Comparison of ENCODE assay signal across 20 cellular contexts in genomic region chr4:53461244-53461643, GRCh38.
DNase-seq lines count a peak whose midpoint lies in the region; ATAC-seq and TF ChIP-seq lines count a peak whose summit lies in the region.
"Had no signal": no experiment of that assay in that cellular context is flagged by ENCODE, and none has a peak within 500 bp of the region (broad histone marks: within the 10 kb centered on the region; RNA-seq: fewer than 3 reads in every experiment).

No MANE protein-coding gene starts in this region.

- no peaks in the 10 kb centered on the region for H3K9me2 ChIP-seq in PC-3 (replicated peaks; ENCODE audit: low read length)

- H3K56ac ChIP-seq in IMR-90 (ENCODE audit: extremely low read depth, insufficient read depth, low read length), result no peak overlapping the region

- in situ Hi-C loops in IMR-90 (cut with MboI; ENCODE audit: low sequenced_read_pairs), result no loop called here

- H2BK120ac ChIP-seq in IMR-90 (ENCODE audit: low read depth, low read length), result no peak overlapping the region

- H4K20me1 ChIP-seq in IMR-90 (ENCODE audit: insufficient read depth, low read length) (no peaks in the 10 kb centered on the region), PC-3 (ENCODE audit: low read length) (peaks cover 9% of the 10 kb centered on the region)
- H4K20me1 ChIP-seq: BLaER1 had no signal

- peaks cover 3 to 11% of the 10 kb centered on the region in 2 experiments for H3K79me1 ChIP-seq in IMR-90 (ENCODE audit: low read depth in 1 of 2, low read length in 2 of 2)

- H2BK20ac ChIP-seq in IMR-90 (ENCODE audit: low read depth, low read length), result no peak overlapping the region

- H3K4me2 ChIP-seq in IMR-90 (ENCODE audit: low read depth, low read length), result no peak overlapping the region; the same call in 1 of the 2 replicates
- H3K4me2 ChIP-seq in PC-3 (ENCODE audit: low read length), result no peak overlapping the region
- H3K4me2 ChIP-seq: BLaER1 had no signal

- peak overlapping the region; percentile 84 for H2BK5ac ChIP-seq in IMR-90 (ENCODE audit: low read depth, low read length, poor library complexity, severe bottlenecking)

- no peaks in the 10 kb centered on the region for H3F3A ChIP-seq in PC-3 (ENCODE audit: low read length, unreplicated experiment)

- no peaks in the 10 kb centered on the region for H3K27me3 ChIP-seq in IMR-90 (ENCODE audit: control insufficient read depth, insufficient read depth, low read length)
- no peaks in the 10 kb centered on the region for H3K27me3 ChIP-seq in PC-3 (ENCODE audit: low read length)
- no peaks in the 10 kb centered on the region for H3K27me3 ChIP-seq in left lung
- H3K27me3 ChIP-seq: BLaER1, Peyer's patch had no signal

- no peak overlapping the region for H4K8ac ChIP-seq in IMR-90 (ENCODE audit: low read depth in 2 of 2, low read length in 2 of 2)

- no peak overlapping the region for H4K5ac ChIP-seq in IMR-90 (ENCODE audit: low read depth, low read length)

- H4K91ac ChIP-seq in IMR-90 (ENCODE audit: insufficient read depth, low read depth, low read length), result no peak overlapping the region

- H3K9ac ChIP-seq in IMR-90 (ENCODE audit: low read depth, low read length), result no peak overlapping the region
- H3K9ac ChIP-seq in PC-3 (ENCODE audit: low read length), result no peak overlapping the region
- H3K9ac ChIP-seq: BLaER1 had no signal

- H3K14ac ChIP-seq in IMR-90 (replicated peaks; ENCODE audit: low read depth, low read length), result no peak overlapping the region

- peaks cover 2% of the 10 kb centered on the region for H3K9me1 ChIP-seq in IMR-90 (ENCODE audit: insufficient read depth, low read length)

- peak; percentile 39 for ATAC-seq in IMR-90 (ENCODE audit: low read depth)
- ATAC-seq in PC-3, result 0 out of 2 replicates have a peak, but pooled peaks have one; percentile 9
- ATAC-seq in left lung, result no peak
- ATAC-seq: HCT116, SK-N-SH treated with all-trans-retinoic acid at 6 μM for 48 hours had no signal

- no peak overlapping the region; the same call in 1 of the 2 replicates for H3K18ac ChIP-seq in IMR-90 (ENCODE audit: low read depth, low read length)

- no peak for TF ChIP-seq RAD21 in IMR-90 (IDR thresholded peaks at IDR 0.05; ENCODE audit: low read length)

- BruUV-seq in IMR-90 (replicated peaks; lab: Mats Ljungman, UMichigan), result no TSS peak
- BruUV-seq in PC-3 (replicated peaks; lab: Mats Ljungman, UMichigan), result no TSS peak

- H3K79me2 ChIP-seq in PC-3 (ENCODE audit: low read length), result peaks cover 13% of the 10 kb centered on the region

- no peak for TF ChIP-seq POLR2A in IMR-90 (IDR thresholded peaks at IDR 0.05; ENCODE audit: low read depth, low read length)

- POLR2A ChIA-PET in IMR-90 (lab: Charles Lee; ENCODE audit: unreplicated experiment), result no interaction called here
- POLR2A ChIA-PET in PC-3 (lab: Charles Lee; ENCODE audit: unreplicated experiment), result no interaction called here

- intact Hi-C loops in IMR-90 (cut with micrococcal nuclease) (no loop called here), PC-3 (cut with micrococcal nuclease) (no loop called here), left lung (cut with DNase I) (no loop called here)

- no peak overlapping the region for H2AK9ac ChIP-seq in IMR-90 (replicated peaks; ENCODE audit: low read depth, low read length, poor library complexity)

- H3K36me3 ChIP-seq in IMR-90 (ENCODE audit: control insufficient read depth, insufficient read depth, low read length), result peaks cover 5% of the 10 kb centered on the region
- H3K36me3 ChIP-seq in PC-3 (ENCODE audit: low read depth, low read length), result peaks cover 49% of the 10 kb centered on the region
- peaks cover 0 to 61% of the 10 kb centered on the region in 2 donors for H3K36me3 ChIP-seq in left lung

- TF ChIP-seq CTCF in IMR-90 (conservative IDR thresholded peaks at IDR 0.05; ENCODE audit: low read depth, low read length) (no peak), PC-3 (conservative IDR thresholded peaks at IDR 0.05; ENCODE audit: low read depth, low read length) (no peak), left lung (IDR thresholded peaks at IDR 0.05) (no peak)

- dilution Hi-C loops in IMR-90 (cut with HindIII; ENCODE audit: low sequenced_read_pairs, unreplicated experiment), result no loop called here

- WGBS in IMR-90 (ENCODE audit: extremely low coverage in 2 of 2, insufficient read length in 1 of 2), 2 experiments, result no CpG with 5 or more reads among the region's 2 CpGs

- H2AFZ ChIP-seq in IMR-90 (replicated peaks; ENCODE audit: low read length, poor library complexity) (no peak overlapping the region), PC-3 (ENCODE audit: low read length) (no peak overlapping the region)

- H3K27ac ChIP-seq in IMR-90 (ENCODE audit: insufficient read depth, low read length) (peak overlapping the region; percentile 51; the same call in 1 of the 2 replicates), PC-3 (ENCODE audit: low read length) (no peak overlapping the region), left lung (no peak overlapping the region)
- H3K27ac ChIP-seq: BLaER1, Peyer's patch had no signal

- no peak overlapping the region for H2BK15ac ChIP-seq in IMR-90 (ENCODE audit: low read depth, low read length)

- no peak overlapping the region for H3K4me3 ChIP-seq in IMR-90 (ENCODE audit: insufficient read depth, low read depth, low read length)
- H3K4me3 ChIP-seq in PC-3 (ENCODE audit: low read length), result no peak overlapping the region
- no peak overlapping the region for H3K4me3 ChIP-seq in left lung
- H3K4me3 ChIP-seq: BLaER1, Peyer's patch had no signal

- H3K9me3 ChIP-seq in IMR-90 (ENCODE audit: control insufficient read depth, insufficient read depth, low read length), result no peaks in the 10 kb centered on the region
- H3K9me3 ChIP-seq in PC-3 (ENCODE audit: low read length), result no peaks in the 10 kb centered on the region
- peaks cover 0 to under 1% of the 10 kb centered on the region in 2 donors for H3K9me3 ChIP-seq in left lung
- H3K9me3 ChIP-seq: Peyer's patch had no signal

- H3K23ac ChIP-seq in IMR-90 (ENCODE audit: low read depth, low read length), result no peak overlapping the region

- peak; percentile 30 for DNase-seq in IMR-90
- DNase-seq in PC-3, result no peak
- peak; percentile 7 for DNase-seq in dermis blood vessel endothelial cell
- no peak for DNase-seq in T-helper 9 cell
- no peak for DNase-seq in NCI-H526 treated with DMSO at 0.1 percent for 48 hours (lab: John Stamatoyannopoulos, UW)
- DNase-seq in left lung, result no peak
- no peak for DNase-seq in NCI-H2107 (lab: John Stamatoyannopoulos, UW)
- DNase-seq: CD4-positive, alpha-beta T cell; COR-L47; DND-41; GOT3; NCI-H1105; NCI-H1694; NCI-H2081 treated with DMSO at 0.1 percent for 48 hours; NCI-H510A; NCI-H774; Peyer's patch had no signal

- H2AK5ac ChIP-seq in IMR-90 (ENCODE audit: low read depth, low read length), result no peak overlapping the region

- no peak overlapping the region for H3K4ac ChIP-seq in IMR-90 (ENCODE audit: low read depth, low read length)

- H3K4me1 ChIP-seq in IMR-90 (ENCODE audit: control insufficient read depth, insufficient read depth, low read length) (peaks cover 7% of the 10 kb centered on the region), PC-3 (ENCODE audit: insufficient read depth, low read length) (peaks cover 41% of the 10 kb centered on the region), left lung (no peaks in the 10 kb centered on the region)
- H3K4me1 ChIP-seq: BLaER1, Peyer's patch had no signal

- CTCF ChIA-PET in IMR-90 (lab: Yijun Ruan, JAX), result interaction anchor here (0.5 kb wide), 1 partner anchor 183 kb away, joined by 3 read pairs; no protein-coding TSS in a partner anchor
- CTCF ChIA-PET in PC-3 (lab: Charles Lee), result no interaction called here

TF ChIP-seq in IMR-90, 13 proteins besides CTCF, POLR2A, EP300 and RAD21:
- TF ChIP-seq MXI1 (IDR thresholded peaks at IDR 0.05; ENCODE audit: borderline replicate concordance, low read depth, low read length), result no peak
- no peak for TF ChIP-seq USF2 (IDR thresholded peaks at IDR 0.05; ENCODE audit: low read depth, low read length)
- TF ChIP-seq ELK1 (IDR thresholded peaks at IDR 0.05; ENCODE audit: borderline replicate concordance, low read depth, low read length), result no peak
- no peak for TF ChIP-seq MAZ (IDR thresholded peaks at IDR 0.05; ENCODE audit: borderline replicate concordance, low read depth, low read length)
- no peak for TF ChIP-seq SMC3 (IDR thresholded peaks at IDR 0.05; ENCODE audit: low read depth, low read length)
- no peak for TF ChIP-seq NFE2L2 (IDR thresholded peaks at IDR 0.05; ENCODE audit: low read depth, low read length)
- no peak for TF ChIP-seq FOS (IDR thresholded peaks at IDR 0.05; ENCODE audit: low read depth, low read length)
- TF ChIP-seq RFX5 (IDR thresholded peaks at IDR 0.05; ENCODE audit: low read depth, low read length), result no peak
- no peak for TF ChIP-seq CEBPB (IDR thresholded peaks at IDR 0.05; ENCODE audit: low read depth, low read length)
- TF ChIP-seq BHLHE40 (IDR thresholded peaks at IDR 0.05; ENCODE audit: low read depth, low read length), result no peak
- no peak for TF ChIP-seq CHD1 (IDR thresholded peaks at IDR 0.05; ENCODE audit: low read depth, low read length)
- TF ChIP-seq MAFK (IDR thresholded peaks at IDR 0.05; ENCODE audit: low read depth, low read length), result no peak
- no peak for TF ChIP-seq RCOR1 (IDR thresholded peaks at IDR 0.05; ENCODE audit: insufficient replicate concordance, low read length)
TF ChIP-seq in IMR-90: peak in this region for 0.

Comparison
In these comparisons a context has a peak if more than half of its experiments do, and no peak if none do; other contexts are left out.
1. DNase-seq: peak in IMR-90 (single experiment) and dermis blood vessel endothelial cell (single experiment); none in PC-3 (single experiment), T-helper 9 cell (single experiment), NCI-H526 treated with DMSO at 0.1 percent for 48 hours (single experiment), left lung (0 of 2) and NCI-H2107 (single experiment).